Comparison of ENCODE assay signal across 9 cellular contexts in genomic region chr2:209423562-209424541, GRCh38. TPM values are rescaled to one million over a fixed set of nuclear protein-coding genes. Genes with fewer than 3 reads are reported as not detected.
A peak's percentile ranks its signal among the peaks of the same experiment; 100 is the strongest.
DNase-seq lines count a peak whose midpoint lies in the region; ATAC-seq and FAIRE-seq lines count a peak whose summit lies in the region.
"Had no signal": no experiment of that assay in that cellular context is flagged by ENCODE, and none has a peak within 500 bp of the region (broad histone marks: within the 10 kb centered on the region; RNA-seq: fewer than 3 reads in every experiment).

Gene MAP2 (plus strand): TSS chr2:209424047. CDS start chr2:209653171, 229,124 bp downstream.

- H3K27ac ChIP-seq in epithelial cell of prostate = peak within 1 kb of the TSS; percentile 82

- FAIRE-seq in HTR-8/SVneo (lab: Jason Lieb, UNC) = peak; percentile 48
- FAIRE-seq: endometrium had no signal

- peak; percentile 80 for DNase-seq in COR-L47 (lab: John Stamatoyannopoulos, UW)
- DNase-seq in HTR-8/SVneo (ENCODE audit: insufficient read length, low spot score) = peak; percentile 56
- peak; percentile 69 for DNase-seq in NOMO-1 treated with DMSO at 0.1 percent for 48 hours (lab: John Stamatoyannopoulos, UW; ENCODE audit: unreplicated experiment)
- peak; percentile 80 for DNase-seq in activated T-cell treated with anti-CD3 and anti-CD28 coated beads for 48 hours (ENCODE audit: low read depth)
- DNase-seq in epithelial cell of prostate (ENCODE audit: low read depth, low spot score) = no peak
- DNase-seq in mucosa of gallbladder (ENCODE audit: low spot score) = peak; percentile 83
- DNase-seq in stimulated activated CD8-positive, alpha-beta memory T cell treated with anti-CD3 and anti-CD28 coated beads, Interleukin-4, amount 100 ng/mL, for 24 hours (ENCODE audit: low read depth) = peak; percentile 44

- peak; percentile 89 for ATAC-seq in GM21447 (IDR thresholded peaks at IDR 0.05; ENCODE audit: unreplicated experiment)

RNA-seq across cellular contexts. Expression of gene MAP2, which starts in this region (rescaled TPM):
- total RNA-seq in mucosa of gallbladder = 43.9 TPM
